ENCODE assay signal across 39 cellular contexts in genomic region chr6:117917176-117917575, GRCh38. TPM values are rescaled to one million over a fixed set of nuclear protein-coding genes. Genes with fewer than 3 reads are reported as not detected.
"Had no signal": no experiment of that assay in that cellular context is flagged by ENCODE, and none has a peak within 500 bp of the region (broad histone marks: within the 10 kb centered on the region; RNA-seq: fewer than 3 reads in every experiment).

No MANE protein-coding gene starts in this region.

- H3K9me3 ChIP-seq: adrenal gland, ascending aorta, body of pancreas, breast epithelium had no signal

- H3K27ac Mint-ChIP-seq: activated naive CD4-positive, alpha-beta T cell treated with anti-CD3 and anti-CD28 coated beads for 36 hours; activated naive CD4-positive, alpha-beta T cell treated with anti-CD3 and anti-CD28 coated beads, Interleukin-2, amount 10 ng/mL, durations not matched to agents 7 days and 5 days; activated naive CD4-positive, alpha-beta T cell treated with anti-CD3 and anti-CD28 coated beads, Interleukin-2, amount 50 U/mL, for 24 hours; activated naive CD4-positive, alpha-beta T cell treated with anti-CD3 and anti-CD28 coated beads, Interleukin-2, amount 50 U/mL, for 72 hours; activated naive CD8-positive, alpha-beta T cell; activated naive CD8-positive, alpha-beta T cell treated with anti-CD3 and anti-CD28 coated beads for 36 hours; activated naive CD8-positive, alpha-beta T cell treated with anti-CD3 and anti-CD28 coated beads, Interleukin-2, amount 10 ng/mL, durations not matched to agents 7 days and 5 days; activated naive CD8-positive, alpha-beta T cell treated with anti-CD3 and anti-CD28 coated beads, Interleukin-2, amount 50 U/mL, for 24 hours; activated T-cell treated with anti-CD3 and anti-CD28 coated beads, Interleukin-2, amount 50 U/mL, for 24 hours; activated T-cell treated with anti-CD3 and anti-CD28 coated beads, Interleukin-2, amount 50 U/mL, for 72 hours; activated T-helper 1 cell treated with anti-CD3 and anti-CD28 coated beads, Interleukin-12 subunit alpha, Interleukin-12 subunit beta, Interleukin-2, Interleukin-4 antibody, amounts not matched to agents 30 ng/mL and 10 ng/mL and 1 ng/mL, durations not matched to agents 14 hours and 24 hours and 36 hours; activated T-helper 17 cell treated with anti-CD3 and anti-CD28 coated beads, Interleukin-2, amount 50 U/mL, for 72 hours; activated T-helper 2 cell treated with anti-CD3 and anti-CD28 coated beads, Interferon-gamma antibody, Interleukin-2, Interleukin-4, amounts not matched to agents 10 μg/mL and 5 μg/mL and 100 μg/mL, durations not matched to agents 14 hours and 24 hours and 36 hours; brain had no signal

- H3K27me3 ChIP-seq: adrenal gland, ascending aorta, body of pancreas, brain microvascular endothelial cell, breast epithelium had no signal

- H3K27ac ChIP-seq: adrenal gland, ascending aorta, body of pancreas, brain microvascular endothelial cell, breast epithelium had no signal

- H3K4me3 Mint-ChIP-seq: activated naive CD4-positive, alpha-beta T cell treated with anti-CD3 and anti-CD28 coated beads for 36 hours; activated naive CD4-positive, alpha-beta T cell treated with anti-CD3 and anti-CD28 coated beads, Interleukin-2, amount 10 ng/mL, durations not matched to agents 7 days and 5 days; activated naive CD4-positive, alpha-beta T cell treated with anti-CD3 and anti-CD28 coated beads, Interleukin-2, amount 50 U/mL, for 24 hours; activated naive CD8-positive, alpha-beta T cell; activated naive CD8-positive, alpha-beta T cell treated with anti-CD3 and anti-CD28 coated beads for 36 hours; activated naive CD8-positive, alpha-beta T cell treated with anti-CD3 and anti-CD28 coated beads, Interleukin-2, amount 10 ng/mL, durations not matched to agents 7 days and 5 days; activated naive CD8-positive, alpha-beta T cell treated with anti-CD3 and anti-CD28 coated beads, Interleukin-2, amount 50 U/mL, for 24 hours; activated T-cell treated with anti-CD3 and anti-CD28 coated beads, Interleukin-2, amount 50 U/mL, for 24 hours; activated T-cell treated with anti-CD3 and anti-CD28 coated beads, Interleukin-2, amount 50 U/mL, for 4 hours; activated T-cell treated with anti-CD3 and anti-CD28 coated beads, Interleukin-2, amount 50 U/mL, for 72 hours; activated T-helper 1 cell treated with anti-CD3 and anti-CD28 coated beads, Interleukin-12 subunit alpha, Interleukin-12 subunit beta, Interleukin-2, Interleukin-4 antibody, amounts not matched to agents 30 ng/mL and 10 ng/mL and 1 ng/mL, durations not matched to agents 14 hours and 24 hours and 36 hours; activated T-helper 17 cell treated with anti-CD3 and anti-CD28 coated beads, Interleukin-2, amount 50 U/mL, for 72 hours; brain; central memory CD8-positive, alpha-beta T cell had no signal

- H3K27me3 Mint-ChIP-seq: activated naive CD4-positive, alpha-beta T cell treated with anti-CD3 and anti-CD28 coated beads, Interleukin-2, amount 10 ng/mL, durations not matched to agents 7 days and 5 days; brain had no signal

- H3K9me3 Mint-ChIP-seq: activated naive CD4-positive, alpha-beta T cell treated with anti-CD3 and anti-CD28 coated beads for 36 hours; activated naive CD4-positive, alpha-beta T cell treated with anti-CD3 and anti-CD28 coated beads, Interleukin-2, amount 10 ng/mL, durations not matched to agents 7 days and 5 days; activated naive CD4-positive, alpha-beta T cell treated with anti-CD3 and anti-CD28 coated beads, Interleukin-2, amount 50 U/mL, for 24 hours; activated naive CD4-positive, alpha-beta T cell treated with anti-CD3 and anti-CD28 coated beads, Interleukin-2, amount 50 U/mL, for 72 hours; activated naive CD8-positive, alpha-beta T cell treated with anti-CD3 and anti-CD28 coated beads for 36 hours; activated naive CD8-positive, alpha-beta T cell treated with anti-CD3 and anti-CD28 coated beads, Interleukin-2, amount 50 U/mL, for 24 hours; activated T-cell treated with anti-CD3 and anti-CD28 coated beads, Interleukin-2, amount 50 U/mL, for 24 hours; activated T-cell treated with anti-CD3 and anti-CD28 coated beads, Interleukin-2, amount 50 U/mL, for 4 hours; activated T-cell treated with anti-CD3 and anti-CD28 coated beads, Interleukin-2, amount 50 U/mL, for 72 hours; activated T-helper 1 cell treated with anti-CD3 and anti-CD28 coated beads, Interleukin-12 subunit alpha, Interleukin-12 subunit beta, Interleukin-2, Interleukin-4 antibody, amounts not matched to agents 30 ng/mL and 10 ng/mL and 1 ng/mL, durations not matched to agents 14 hours and 24 hours and 36 hours; activated T-helper 17 cell treated with anti-CD3 and anti-CD28 coated beads, Interleukin-2, amount 50 U/mL, for 72 hours; activated T-helper 2 cell treated with anti-CD3 and anti-CD28 coated beads, Interferon-gamma antibody, Interleukin-2, Interleukin-4, amounts not matched to agents 10 μg/mL and 5 μg/mL and 100 μg/mL, durations not matched to agents 14 hours and 24 hours and 36 hours; brain; central memory CD8-positive, alpha-beta T cell had no signal

- H3K4me3 ChIP-seq: adrenal gland, ascending aorta, body of pancreas, breast epithelium had no signal

- H3K4me1 ChIP-seq: breast epithelium had no signal

- H3K36me3 ChIP-seq: adrenal gland, ascending aorta, brain microvascular endothelial cell, breast epithelium had no signal

- DNase-seq: activated effector memory CD4-positive, alpha-beta T cell treated with anti-CD3 and anti-CD28 coated beads, Interleukin-2, amount 50 U/mL, for 16 hours; activated effector memory CD4-positive, alpha-beta T cell treated with Interleukin-2 at 50 U/mL for 16 hours; activated gamma-delta T cell; activated gamma-delta T cell treated with Interleukin-2 at 50 U/mL for 16 hours; activated naive CD4-positive, alpha-beta T cell; activated naive CD4-positive, alpha-beta T cell treated with anti-CD3 and anti-CD28 coated beads for 36 hours; activated naive CD4-positive, alpha-beta T cell treated with anti-CD3 and anti-CD28 coated beads, Interleukin-2, amount 10 ng/mL, durations not matched to agents 7 days and 5 days; activated naive CD4-positive, alpha-beta T cell treated with anti-CD3 and anti-CD28 coated beads, Interleukin-2, amount 50 U/mL, for 16 hours; activated naive CD4-positive, alpha-beta T cell treated with Interleukin-2 at 50 U/mL for 16 hours; activated naive CD8-positive, alpha-beta T cell treated with anti-CD3 and anti-CD28 coated beads for 36 hours; activated naive CD8-positive, alpha-beta T cell treated with anti-CD3 and anti-CD28 coated beads, Interleukin-2, amount 10 ng/mL, durations not matched to agents 7 days and 5 days; activated naive CD8-positive, alpha-beta T cell treated with anti-CD3 and anti-CD28 coated beads, Interleukin-2, amount 50 U/mL, for 24 hours; activated T-cell treated with anti-CD3 and anti-CD28 coated beads for 4 hours; activated T-cell treated with anti-CD3 and anti-CD28 coated beads, Interleukin-2, amount 50 U/mL, for 1 hour; activated T-cell treated with anti-CD3 and anti-CD28 coated beads, Interleukin-2, amount 50 U/mL, for 24 hours; activated T-cell treated with anti-CD3 and anti-CD28 coated beads, Interleukin-2, amount 50 U/mL, for 4 hours; activated T-cell treated with anti-CD3 and anti-CD28 coated beads, Interleukin-2, amount 50 U/mL, for 48 hours; activated T-cell treated with anti-CD3 and anti-CD28 coated beads, Interleukin-2, amount 50 U/mL, for 72 hours; adrenal gland; amniotic stem cell; amygdala; anterior cingulate cortex; aorta; body of pancreas; brain microvascular endothelial cell; caudate nucleus; central memory CD4-positive, alpha-beta T cell; cerebellar nuclear complex had no signal

- ATAC-seq: activated naive CD4-positive, alpha-beta T cell treated with anti-CD3 and anti-CD28 coated beads, Interleukin-2, amount 50 U/mL, for 72 hours; activated T-cell treated with anti-CD3 and anti-CD28 coated beads, Interleukin-2, amount 50 U/mL, for 72 hours; activated T-helper 17 cell treated with anti-CD3 and anti-CD28 coated beads, Interleukin-2, amount 50 U/mL, for 72 hours; body of pancreas had no signal

- H3K4me1 Mint-ChIP-seq: activated naive CD4-positive, alpha-beta T cell treated with anti-CD3 and anti-CD28 coated beads, Interleukin-2, amount 10 ng/mL, durations not matched to agents 7 days and 5 days; activated naive CD4-positive, alpha-beta T cell treated with anti-CD3 and anti-CD28 coated beads, Interleukin-2, amount 50 U/mL, for 24 hours; activated naive CD8-positive, alpha-beta T cell treated with anti-CD3 and anti-CD28 coated beads for 36 hours; activated naive CD8-positive, alpha-beta T cell treated with anti-CD3 and anti-CD28 coated beads, Interleukin-2, amount 10 ng/mL, durations not matched to agents 7 days and 5 days; activated naive CD8-positive, alpha-beta T cell treated with anti-CD3 and anti-CD28 coated beads, Interleukin-2, amount 50 U/mL, for 24 hours; activated T-helper 17 cell treated with anti-CD3 and anti-CD28 coated beads, Interleukin-2, amount 50 U/mL, for 72 hours; central memory CD8-positive, alpha-beta T cell had no signal

- H3K36me3 Mint-ChIP-seq: activated naive CD4-positive, alpha-beta T cell treated with anti-CD3 and anti-CD28 coated beads, Interleukin-2, amount 10 ng/mL, durations not matched to agents 7 days and 5 days; activated naive CD4-positive, alpha-beta T cell treated with anti-CD3 and anti-CD28 coated beads, Interleukin-2, amount 50 U/mL, for 24 hours; activated naive CD4-positive, alpha-beta T cell treated with anti-CD3 and anti-CD28 coated beads, Interleukin-2, amount 50 U/mL, for 72 hours; activated naive CD8-positive, alpha-beta T cell; activated naive CD8-positive, alpha-beta T cell treated with anti-CD3 and anti-CD28 coated beads for 36 hours; activated naive CD8-positive, alpha-beta T cell treated with anti-CD3 and anti-CD28 coated beads, Interleukin-2, amount 10 ng/mL, durations not matched to agents 7 days and 5 days; brain had no signal

RNA-seq across cellular contexts. Expression of gene SLC35F1, which starts 10.1 kb away (rescaled TPM):
- total RNA-seq: activated naive CD4-positive, alpha-beta T cell treated with anti-CD3 and anti-CD28 coated beads, Interleukin-2, amount 50 U/mL, for 72 hours; activated naive CD8-positive, alpha-beta T cell treated with anti-CD3 and anti-CD28 coated beads, Interleukin-2, amount 10 ng/mL, durations not matched to agents 7 days and 5 days; activated T-helper 1 cell treated with anti-CD3 and anti-CD28 coated beads, Interleukin-12 subunit alpha, Interleukin-12 subunit beta, Interleukin-2, Interleukin-4 antibody, amounts not matched to agents 30 ng/mL and 10 ng/mL and 1 ng/mL, durations not matched to agents 14 hours and 24 hours and 36 hours; ascending aorta; bronchial epithelial cell had no signal
